In the genomic region with DNA sequence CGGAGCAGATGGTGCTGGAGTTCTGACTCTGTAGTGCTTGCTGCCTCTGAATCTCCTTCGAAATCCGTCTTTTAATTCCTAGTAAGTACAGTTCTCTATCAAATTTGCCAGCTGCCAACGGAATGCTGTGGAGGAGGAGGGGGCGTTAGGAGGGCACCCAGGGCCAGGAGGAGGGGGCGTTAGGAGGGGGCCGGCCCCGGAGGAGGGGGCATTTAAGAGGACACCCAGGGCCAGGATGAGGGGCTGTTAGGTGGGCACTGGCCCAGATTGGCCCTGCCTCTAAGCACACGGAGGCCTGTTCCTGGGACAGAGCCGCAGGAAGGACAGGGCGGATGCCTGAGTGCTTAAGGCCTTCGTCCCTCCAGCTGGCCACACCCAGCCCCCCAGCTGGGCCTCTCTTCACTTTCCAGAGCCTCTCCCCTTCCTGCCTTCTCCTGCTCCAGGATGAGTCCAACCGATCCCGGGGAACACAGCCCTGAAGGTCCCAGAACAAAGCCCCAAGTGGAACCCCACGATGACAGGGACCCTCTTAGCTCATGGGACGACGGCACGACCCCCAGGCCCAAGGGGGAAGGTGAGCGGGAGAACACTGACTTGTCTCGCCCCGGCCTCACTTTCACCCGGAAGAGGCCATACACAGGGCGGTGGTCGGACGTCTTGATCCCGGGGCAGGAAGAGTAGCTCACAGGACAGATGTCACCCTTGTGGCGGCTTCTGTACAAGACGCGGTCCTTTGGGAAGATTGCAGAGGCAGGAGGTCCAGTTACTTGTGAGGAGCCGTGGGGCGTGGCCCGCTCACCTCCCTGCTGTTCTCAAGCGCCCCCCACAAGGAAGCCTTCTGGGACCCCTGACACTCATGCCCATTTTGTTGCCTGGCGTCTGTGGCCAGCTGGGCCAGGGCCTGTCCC, we compare ENCODE assay signal across 15 cellular contexts.
"Had no signal": no experiment of that assay in that cellular context is flagged by ENCODE, and none has a peak within 500 bp of the region (broad histone marks: within the 10 kb centered on the region; RNA-seq: fewer than 3 reads in every experiment).

No MANE protein-coding gene starts in this region.

- H3K27me3 ChIP-seq: ascending aorta, sigmoid colon had no signal

- H3K4me3 Mint-ChIP-seq: activated CD4-positive, alpha-beta memory T cell treated with anti-CD3 and anti-CD28 coated beads for 36 hours; activated T-cell treated with anti-CD3 and anti-CD28 coated beads, Interleukin-2, amount 50 U/mL, for 72 hours; natural killer cell; stimulated activated naive CD8-positive, alpha-beta T cell treated with anti-CD3 and anti-CD28 coated beads, Interleukin-15, Interleukin-2, amounts not matched to agents 100 ng/mL and 50 ng/mL, for 24 hours had no signal

- H3K36me3 Mint-ChIP-seq: natural killer cell had no signal

- H3K4me1 Mint-ChIP-seq: natural killer cell had no signal

- H3K9me3 Mint-ChIP-seq: activated CD4-positive, alpha-beta memory T cell treated with anti-CD3 and anti-CD28 coated beads for 36 hours; activated T-cell treated with anti-CD3 and anti-CD28 coated beads, Interleukin-2, amount 50 U/mL, for 72 hours; natural killer cell; stimulated activated naive CD8-positive, alpha-beta T cell treated with anti-CD3 and anti-CD28 coated beads, Interleukin-15, Interleukin-2, amounts not matched to agents 100 ng/mL and 50 ng/mL, for 24 hours had no signal

- H3K27ac Mint-ChIP-seq: activated CD4-positive, alpha-beta memory T cell treated with anti-CD3 and anti-CD28 coated beads for 36 hours; activated T-cell treated with anti-CD3 and anti-CD28 coated beads, Interleukin-2, amount 50 U/mL, for 72 hours; natural killer cell; progenitor cell of endocrine pancreas; stimulated activated naive CD8-positive, alpha-beta T cell treated with anti-CD3 and anti-CD28 coated beads, Interleukin-15, Interleukin-2, amounts not matched to agents 100 ng/mL and 50 ng/mL, for 24 hours had no signal

- H3K4me3 ChIP-seq: ascending aorta, coronary artery, sigmoid colon had no signal

- ATAC-seq: activated T-cell treated with anti-CD3 and anti-CD28 coated beads, Interleukin-2, amount 50 U/mL, for 72 hours; natural killer cell had no signal

- H3K4me1 ChIP-seq: ascending aorta, sigmoid colon had no signal

- H3K27ac ChIP-seq: ascending aorta, coronary artery, sigmoid colon had no signal

- H3K27me3 Mint-ChIP-seq: activated CD4-positive, alpha-beta memory T cell treated with anti-CD3 and anti-CD28 coated beads for 36 hours; progenitor cell of endocrine pancreas; stimulated activated naive CD8-positive, alpha-beta T cell treated with anti-CD3 and anti-CD28 coated beads, Interleukin-15, Interleukin-2, amounts not matched to agents 100 ng/mL and 50 ng/mL, for 24 hours had no signal

- DNase-seq: activated CD4-positive, alpha-beta memory T cell treated with anti-CD3 and anti-CD28 coated beads for 36 hours; activated gamma-delta T cell treated with Interleukin-2 at 50 U/mL for 16 hours; activated T-cell treated with anti-CD3 and anti-CD28 coated beads, Interleukin-2, amount 50 U/mL, for 72 hours; effector CD4-positive, alpha-beta T cell; hippocampal formation; mammary epithelial cell; natural killer cell; nucleus accumbens; stimulated activated CD4-positive, alpha-beta T cell treated with anti-CD3 and anti-CD28 coated beads, Interleukin-2, amount 100 ng/mL, for 48 hours; T-helper 9 cell had no signal

- H3K9me3 ChIP-seq: ascending aorta, sigmoid colon had no signal
